ENCODE assay signal across 8 cellular contexts in the genomic region with DNA sequence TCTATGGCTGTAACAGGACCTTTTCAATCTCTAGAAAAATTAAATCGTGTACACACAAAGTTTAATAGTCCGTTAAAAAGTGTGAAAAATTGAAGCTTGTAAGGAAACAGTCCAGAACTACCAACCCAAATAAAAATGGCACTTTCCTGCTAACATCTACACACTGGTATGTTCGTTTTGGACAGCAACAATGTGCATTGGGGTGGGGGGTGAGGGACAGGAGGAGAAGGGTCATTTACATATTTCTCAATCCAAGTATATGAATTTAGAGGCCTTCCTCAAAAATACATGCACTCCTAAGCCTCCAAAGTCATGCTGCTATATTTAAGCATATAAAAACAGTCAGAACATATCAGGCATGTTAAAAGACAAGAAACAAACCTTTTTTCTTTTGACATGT. TPM values are rescaled to one million over a fixed set of nuclear protein-coding genes. Genes with fewer than 3 reads are reported as not detected.
DNase-seq lines count a peak whose midpoint lies in the region; ATAC-seq, FAIRE-seq and TF ChIP-seq lines count a peak whose summit lies in the region.

No MANE protein-coding gene starts in this region.

- peaks cover 4 to 6% of the 10 kb centered on the region in 2 experiments; a peak in 3 of 5 replicates for H3K4me1 ChIP-seq in K562 (replicated peaks in 1 of 2; ENCODE audit: control insufficient read depth in 2 of 2, insufficient read depth in 2 of 2, low read length in 2 of 2)

- peak overlapping the region; percentile 98 for H3K27ac Mint-ChIP-seq in stimulated activated naive CD8-positive, alpha-beta T cell treated with anti-CD3 and anti-CD28 coated beads, Interleukin-15, Interleukin-2, amounts not matched to agents 100 ng/mL and 50 ng/mL, for 24 hours

- DNase-seq in stimulated activated naive CD8-positive, alpha-beta T cell treated with anti-CD3 and anti-CD28 coated beads, Interleukin-15, Interleukin-2, amounts not matched to agents 100 U/mL and 50 U/mL, for 24 hours = no peak
- DNase-seq in K562 (ENCODE audit: extremely low read depth in 1 of 4, low spot score in 3 of 4) (peak in 1 of 4 experiments; percentile 30), medulla oblongata (ENCODE audit: extremely low spot score) (peak; percentile 21), pons (ENCODE audit: low spot score) (no peak)

- peaks cover 55% of the 10 kb centered on the region for H4K20me1 ChIP-seq in K562 (replicated peaks; ENCODE audit: control insufficient read depth, insufficient read depth, low read length)

- peaks cover 75% of the 10 kb centered on the region for H3K79me2 ChIP-seq in K562 (ENCODE audit: control insufficient read depth, insufficient read depth, low read length)

- no peaks in the 10 kb centered on the region for H3K27me3 Mint-ChIP-seq in stimulated activated naive CD8-positive, alpha-beta T cell treated with anti-CD3 and anti-CD28 coated beads, Interleukin-15, Interleukin-2, amounts not matched to agents 100 ng/mL and 50 ng/mL, for 24 hours

- CTCF ChIA-PET in K562 (lab: Yijun Ruan, JAX; ENCODE audit: low intra/inter-chr PET ratio) = no interaction called here

- no peak for FAIRE-seq in K562 (lab: Jason Lieb, UNC)

- H3K9ac ChIP-seq in K562 (ENCODE audit: insufficient read depth in 1 of 2, low read depth in 2 of 2, low read length in 2 of 2) = peak overlapping the region; percentile 95 to 97; a peak in 3 of 4 replicates

- WGBS in K562 (ENCODE audit: insufficient coverage, low coverage, missing lambda C conversion rate) = 0% methylated on average over 3 of the region's 3 CpGs

- BruUV-seq in K562 (replicated peaks; lab: Mats Ljungman, UMichigan) = no TSS peak

- no peaks in the 10 kb centered on the region for H3K9me3 ChIP-seq in K562 (replicated peaks; ENCODE audit: control insufficient read depth, insufficient read depth, low read depth, low read length)

- peaks cover 61% of the 10 kb centered on the region for H3K36me3 Mint-ChIP-seq in stimulated activated naive CD8-positive, alpha-beta T cell treated with anti-CD3 and anti-CD28 coated beads, Interleukin-15, Interleukin-2, amounts not matched to agents 100 ng/mL and 50 ng/mL, for 24 hours (ENCODE audit: low read depth)

- no peaks in the 10 kb centered on the region for H3K9me1 ChIP-seq in K562 (ENCODE audit: control insufficient read depth, insufficient read depth, low read length)

- H3K4me1 Mint-ChIP-seq in stimulated activated naive CD8-positive, alpha-beta T cell treated with anti-CD3 and anti-CD28 coated beads, Interleukin-15, Interleukin-2, amounts not matched to agents 100 ng/mL and 50 ng/mL, for 24 hours (ENCODE audit: low read depth) = peaks cover 39% of the 10 kb centered on the region

- in situ Hi-C loops in K562 (cut with MboI) = no loop called here

- no peak for TF ChIP-seq EP300 in K562 (IDR thresholded peaks at IDR 0.05; ENCODE audit: low read length)

- H3K27ac ChIP-seq in K562 (ENCODE audit: extremely low read depth, low read depth, low read length) = peak overlapping the region; percentile 39

- no peak for TF ChIP-seq POLR2A in K562 (conservative IDR thresholded peaks at IDR 0.05)

- POLR2A ChIA-PET in K562 (lab: Yijun Ruan, JAX) = interaction anchor here (0.9 to 5.8 kb wide), 4 partner anchors 10 to 195 kb away, joined by 3 to 87 read pairs (median 15); partner anchors contain the start of gene MDM4

- peak overlapping the region; percentile 99 for H3K4me2 ChIP-seq in K562 (ENCODE audit: insufficient read depth, low read length)

- no peak for TF ChIP-seq CTCF in K562 (IDR thresholded peaks at IDR 0.05 in 2 of 3, conservative IDR thresholded peaks at IDR 0.05 in 1 of 3; ENCODE audit: insufficient read depth in 2 of 3, low read depth in 1 of 3, low read length in 3 of 3)

- no peaks in the 10 kb centered on the region for H3K9me3 Mint-ChIP-seq in stimulated activated naive CD8-positive, alpha-beta T cell treated with anti-CD3 and anti-CD28 coated beads, Interleukin-15, Interleukin-2, amounts not matched to agents 100 ng/mL and 50 ng/mL, for 24 hours

- no peak overlapping the region for H2AFZ ChIP-seq in K562 (ENCODE audit: low read depth, low read length)

- ATAC-seq in stimulated activated naive CD8-positive, alpha-beta T cell treated with anti-CD3 and anti-CD28 coated beads, Interleukin-15, Interleukin-2, amounts not matched to agents 100 U/mL and 50 U/mL, for 24 hours = no peak
- ATAC-seq in K562 (peak; percentile 6; the same call in 1 of the 3 replicates), HG03139 (IDR thresholded peaks at IDR 0.05; ENCODE audit: unreplicated experiment) (no peak), HG02642 (IDR thresholded peaks at IDR 0.05; ENCODE audit: poor library complexity, unreplicated experiment) (no peak), HG02981 (IDR thresholded peaks at IDR 0.05; ENCODE audit: unreplicated experiment) (no peak)

- peak overlapping the region; percentile 95 for H3K4me3 Mint-ChIP-seq in stimulated activated naive CD8-positive, alpha-beta T cell treated with anti-CD3 and anti-CD28 coated beads, Interleukin-15, Interleukin-2, amounts not matched to agents 100 ng/mL and 50 ng/mL, for 24 hours

- intact Hi-C loops in K562 (cut with micrococcal nuclease) = no loop called here

- H3K4me3 ChIP-seq in K562 = peak overlapping the region; percentile 90

- H3K36me3 ChIP-seq in K562 (ENCODE audit: control insufficient read depth, insufficient read depth, low read length) = peaks cover 66% of the 10 kb centered on the region

- no peak for TF ChIP-seq RAD21 in K562 (CRISPR knock-in tag; conservative IDR thresholded peaks at IDR 0.05 in 1 of 2, IDR thresholded peaks at IDR 0.05 in 1 of 2)

- H3K27me3 ChIP-seq in K562 (ENCODE audit: control insufficient read depth in 2 of 2, insufficient read depth in 2 of 2, low read length in 2 of 2) = no peaks in the 10 kb centered on the region

TF ChIP-seq in K562, 482 proteins besides CTCF, POLR2A, EP300 and RAD21 (continues in another document):
- peak; percentile 51 for TF ChIP-seq CHD1 (IDR thresholded peaks at IDR 0.05; ENCODE audit: low read length)

RNA-seq across cellular contexts. Expression of gene PPP1R15B, which starts 2.5 kb away (rescaled TPM):
- 89.5 and 106 TPM in 2 replicates for total RNA-seq in K562 (2011; cell fraction: chromatin; rRNA removed; ENCODE audit: low replicate concordance)
- total RNA-seq in K562 (2011; cell fraction: nucleolus; rRNA removed) = 92.1 and 92.6 TPM in 2 replicates
- 106 and 121 TPM in 2 replicates for total RNA-seq in K562 (2011; cell fraction: nucleoplasm; rRNA removed)
- total RNA-seq in K562 (2014; rRNA removed) = 30.8 and 32.3 TPM in 2 replicates
- 42.2 and 45.5 TPM in 2 replicates for total RNA-seq in K562 (2014; rRNA removed; fragmentation: Illumina TruSeq; extraction: Trizol)
- total RNA-seq in K562 (2015; rRNA removed; fragmentation: Illumina TruSeq; extraction: Trizol) = 30.6 and 32.4 TPM in 2 replicates
- total RNA-seq in K562 (2021) = 46.5 and 48.1 TPM in 2 replicates
- polyA plus RNA-seq in K562 (2011; rRNA removed) = 24.6 and 27.0 TPM in 2 replicates
- 19.2 and 23.1 TPM in 2 replicates for polyA plus RNA-seq in K562 (2011; cell fraction: cytosol; rRNA removed)
- 18.4 and 20.5 TPM in 2 replicates for polyA plus RNA-seq in K562 (2011; cell fraction: nucleus; rRNA removed)
- 15.8 and 22.5 TPM in 2 replicates for polyA plus RNA-seq in K562 (2012)
- 34.2 and 36.5 TPM in 2 replicates for polyA plus RNA-seq in K562 (2014; fragmentation: Illumina TruSeq; extraction: Trizol)
- 10 to 100 TPM; 17.0 to 24.7 TPM for polyA plus RNA-seq in K562 (2014; fragmentation: Nextera tagmentation; extraction: Ambion mirVana)
- polyA plus RNA-seq in K562 (2014; rRNA removed) = 26.9 and 27.2 TPM in 2 replicates
- 47.0 and 63.2 TPM in 2 replicates for polyA minus RNA-seq in K562 (2011; rRNA and poly(A)+ RNA removed)
- polyA minus RNA-seq in K562 (2011; cell fraction: cytosol; rRNA and poly(A)+ RNA removed) = 38.7 and 39.2 TPM in 2 replicates
- 36.5 and 72.2 TPM in 2 replicates for polyA minus RNA-seq in K562 (2011; cell fraction: nucleus; rRNA and poly(A)+ RNA removed)

RNA-seq across cellular contexts. Expression of gene PLEKHA6, which starts 49.4 kb away (rescaled TPM):
- 0.09 and 0.14 TPM in 2 replicates for total RNA-seq in K562 (2011; cell fraction: chromatin; rRNA removed; ENCODE audit: low replicate concordance)
- total RNA-seq in K562 (2011; cell fraction: nucleolus; rRNA removed) = 0.17 TPM in 1 of 2 replicates, not detected in the other
- total RNA-seq in K562 (2011; cell fraction: nucleoplasm; rRNA removed) = 0.15 TPM in 1 of 2 replicates, not detected in the other
- total RNA-seq in K562 (2014; rRNA removed) (not detected in 2 replicates), K562 (2014; rRNA removed; fragmentation: Illumina TruSeq; extraction: Trizol) (not detected in 2 replicates), K562 (2015; rRNA removed; fragmentation: Illumina TruSeq; extraction: Trizol) (0.04 and 0.34 TPM in 2 replicates), K562 (2021) (0.29 and 0.33 TPM in 2 replicates)
- polyA plus RNA-seq in K562 (2011; rRNA removed) (0.01 TPM in 2 replicates), K562 (2014; fragmentation: Illumina TruSeq; extraction: Trizol) (not detected in 2 replicates), K562 (2014; fragmentation: Nextera tagmentation; extraction: Ambion mirVana) (under 1 TPM in 1 of 2 experiments, not detected in 1; under 0.01 TPM), K562 (2014; rRNA removed) (0.01 TPM in 1 of 2 replicates, not detected in the other)
- 0.01 TPM in 1 of 2 replicates, not detected in the other for polyA plus RNA-seq in K562 (2011; cell fraction: cytosol; rRNA removed)
- polyA plus RNA-seq in K562 (2011; cell fraction: nucleus; rRNA removed) = 0.06 and 0.24 TPM in 2 replicates
- polyA plus RNA-seq in K562 (2012) = 0.21 and 0.35 TPM in 2 replicates
- 0.04 and 0.06 TPM in 2 replicates for polyA minus RNA-seq in K562 (2011; rRNA and poly(A)+ RNA removed)
- polyA minus RNA-seq in K562 (2011; cell fraction: cytosol; rRNA and poly(A)+ RNA removed) = not detected in 2 replicates
- polyA minus RNA-seq in K562 (2011; cell fraction: nucleus; rRNA and poly(A)+ RNA removed) = under 0.01 and 0.11 TPM in 2 replicates
